In the genomic region with DNA sequence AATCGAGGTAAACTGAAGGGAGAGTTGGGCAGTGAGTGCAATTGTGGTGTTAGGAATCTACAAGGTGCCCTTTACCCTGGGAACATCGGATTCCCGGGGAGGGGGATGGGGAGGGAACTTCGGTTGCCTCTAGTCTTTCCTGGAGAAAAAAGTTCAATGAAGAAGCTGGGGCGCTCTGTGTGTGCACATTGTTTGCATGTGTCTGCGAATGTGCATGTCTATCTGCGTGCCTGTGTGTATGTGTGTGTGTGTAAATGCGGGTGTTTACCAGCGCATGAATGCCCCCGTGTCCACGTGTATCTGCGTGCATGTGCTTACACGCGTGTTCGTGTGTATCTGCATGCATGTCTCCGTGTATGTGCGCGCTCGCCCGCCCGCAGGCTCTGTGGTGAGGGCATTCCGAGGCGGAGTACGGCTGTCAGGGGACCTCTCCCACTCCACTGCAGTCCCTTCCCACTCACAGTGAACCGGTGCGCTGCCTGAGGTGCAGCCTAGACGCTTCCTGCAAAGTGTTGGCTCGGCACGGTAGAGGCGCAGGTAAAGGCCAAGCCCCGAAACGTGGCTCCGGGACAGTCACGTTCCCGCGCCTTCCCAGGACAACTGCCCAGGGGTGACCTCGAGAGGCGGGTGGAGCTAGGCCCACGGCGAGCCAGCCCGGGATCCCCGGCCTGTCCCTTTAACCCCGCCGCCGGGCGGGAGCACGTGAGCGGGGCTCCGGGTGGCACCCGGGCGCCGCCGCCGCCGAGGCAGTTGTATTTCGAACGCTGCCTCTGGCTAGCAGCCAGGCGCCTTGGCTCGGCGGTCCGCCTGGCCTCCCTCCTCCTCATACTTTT, we compare ENCODE assay signal across 1 cellular context.
TF ChIP-seq lines count a peak whose summit lies in the region.

No MANE protein-coding gene starts in this region.

TF ChIP-seq in HepG2, 621 proteins besides CTCF, POLR2A, EP300 and RAD21 (continued from another document and continues in another):
- TF ChIP-seq, protein P1, sequence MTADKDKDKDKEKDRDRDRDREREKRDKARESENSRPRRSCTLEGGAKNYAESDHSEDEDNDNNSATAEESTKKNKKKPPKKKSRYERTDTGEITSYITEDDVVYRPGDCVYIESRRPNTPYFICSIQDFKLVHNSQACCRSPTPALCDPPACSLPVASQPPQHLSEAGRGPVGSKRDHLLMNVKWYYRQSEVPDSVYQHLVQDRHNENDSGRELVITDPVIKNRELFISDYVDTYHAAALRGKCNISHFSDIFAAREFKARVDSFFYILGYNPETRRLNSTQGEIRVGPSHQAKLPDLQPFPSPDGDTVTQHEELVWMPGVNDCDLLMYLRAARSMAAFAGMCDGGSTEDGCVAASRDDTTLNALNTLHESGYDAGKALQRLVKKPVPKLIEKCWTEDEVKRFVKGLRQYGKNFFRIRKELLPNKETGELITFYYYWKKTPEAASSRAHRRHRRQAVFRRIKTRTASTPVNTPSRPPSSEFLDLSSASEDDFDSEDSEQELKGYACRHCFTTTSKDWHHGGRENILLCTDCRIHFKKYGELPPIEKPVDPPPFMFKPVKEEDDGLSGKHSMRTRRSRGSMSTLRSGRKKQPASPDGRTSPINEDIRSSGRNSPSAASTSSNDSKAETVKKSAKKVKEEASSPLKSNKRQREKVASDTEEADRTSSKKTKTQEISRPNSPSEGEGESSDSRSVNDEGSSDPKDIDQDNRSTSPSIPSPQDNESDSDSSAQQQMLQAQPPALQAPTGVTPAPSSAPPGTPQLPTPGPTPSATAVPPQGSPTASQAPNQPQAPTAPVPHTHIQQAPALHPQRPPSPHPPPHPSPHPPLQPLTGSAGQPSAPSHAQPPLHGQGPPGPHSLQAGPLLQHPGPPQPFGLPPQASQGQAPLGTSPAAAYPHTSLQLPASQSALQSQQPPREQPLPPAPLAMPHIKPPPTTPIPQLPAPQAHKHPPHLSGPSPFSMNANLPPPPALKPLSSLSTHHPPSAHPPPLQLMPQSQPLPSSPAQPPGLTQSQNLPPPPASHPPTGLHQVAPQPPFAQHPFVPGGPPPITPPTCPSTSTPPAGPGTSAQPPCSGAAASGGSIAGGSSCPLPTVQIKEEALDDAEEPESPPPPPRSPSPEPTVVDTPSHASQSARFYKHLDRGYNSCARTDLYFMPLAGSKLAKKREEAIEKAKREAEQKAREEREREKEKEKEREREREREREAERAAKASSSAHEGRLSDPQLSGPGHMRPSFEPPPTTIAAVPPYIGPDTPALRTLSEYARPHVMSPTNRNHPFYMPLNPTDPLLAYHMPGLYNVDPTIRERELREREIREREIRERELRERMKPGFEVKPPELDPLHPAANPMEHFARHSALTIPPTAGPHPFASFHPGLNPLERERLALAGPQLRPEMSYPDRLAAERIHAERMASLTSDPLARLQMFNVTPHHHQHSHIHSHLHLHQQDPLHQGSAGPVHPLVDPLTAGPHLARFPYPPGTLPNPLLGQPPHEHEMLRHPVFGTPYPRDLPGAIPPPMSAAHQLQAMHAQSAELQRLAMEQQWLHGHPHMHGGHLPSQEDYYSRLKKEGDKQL (CRISPR knock-in tag; IDR thresholded peaks at IDR 0.05; ENCODE audit: low read depth): 0 out of 2 replicates have a peak, but pooled peaks have one; percentile 13
- TF ChIP-seq ZNF256 (CRISPR knock-in tag; conservative IDR thresholded peaks at IDR 0.05) (no peak; the same call in 1 of the 2 replicates), GPN1 (CRISPR knock-in tag; IDR thresholded peaks at IDR 0.05; ENCODE audit: borderline replicate concordance) (no peak), REXO4 (CRISPR knock-in tag; IDR thresholded peaks at IDR 0.05; ENCODE audit: borderline replicate concordance) (peak; percentile 31; the same call in 1 of the 2 replicates), ZSCAN29 (CRISPR knock-in tag; conservative IDR thresholded peaks at IDR 0.05) (no peak), TFDP2 (CRISPR knock-in tag; IDR thresholded peaks at IDR 0.05) (peak; percentile 74), ERF (CRISPR knock-in tag; IDR thresholded peaks at IDR 0.05) (no peak), ELK4 (CRISPR knock-in tag; IDR thresholded peaks at IDR 0.05; ENCODE audit: borderline replicate concordance) (no peak), THYN1 (CRISPR knock-in tag; IDR thresholded peaks at IDR 0.05; ENCODE audit: borderline replicate concordance, low read depth) (no peak), ZNF136 (CRISPR knock-in tag; IDR thresholded peaks at IDR 0.05; ENCODE audit: low read depth) (no peak), IKZF4 (CRISPR knock-in tag; IDR thresholded peaks at IDR 0.05; ENCODE audit: borderline replicate concordance, low read depth, not compliant biosample characterization) (no peak), ZNF615 (CRISPR knock-in tag; IDR thresholded peaks at IDR 0.05; ENCODE audit: borderline replicate concordance) (0 out of 2 replicates have a peak, but pooled peaks have one; percentile 49), ZNF569 (CRISPR knock-in tag; IDR thresholded peaks at IDR 0.05; ENCODE audit: borderline replicate concordance) (no peak), MATR3 (CRISPR knock-in tag; IDR thresholded peaks at IDR 0.05) (no peak), FIP1L1 (IDR thresholded peaks at IDR 0.05; ENCODE audit: borderline replicate concordance, insufficient read depth, low read depth, low read length) (no peak), XRCC5 (optimal IDR thresholded peaks at IDR 0.05; ENCODE audit: low read length) (no peak), EED (CRISPR knock-in tag; IDR thresholded peaks at IDR 0.05) (peak; percentile 67; the same call in 1 of the 2 replicates), CERS6 (CRISPR knock-in tag; IDR thresholded peaks at IDR 0.05) (no peak), PHF21A (CRISPR knock-in tag; IDR thresholded peaks at IDR 0.05) (peak; percentile 46; the same call in 1 of the 2 replicates), FLYWCH1 (CRISPR knock-in tag; IDR thresholded peaks at IDR 0.05) (no peak), SALL1 (CRISPR knock-in tag; IDR thresholded peaks at IDR 0.05) (peak; percentile 84), MEF2D (CRISPR knock-in tag; IDR thresholded peaks at IDR 0.05) (no peak; the same call in 1 of the 2 replicates), ZNF670 (CRISPR knock-in tag; IDR thresholded peaks at IDR 0.05; ENCODE audit: borderline replicate concordance) (peak; percentile 60; the same call in 1 of the 2 replicates), ZNF33B (CRISPR knock-in tag; IDR thresholded peaks at IDR 0.05) (no peak), EZH2 (conservative IDR thresholded peaks at IDR 0.05; ENCODE audit: low read depth, low read length) (no peak), ZFP36L1 (CRISPR knock-in tag; IDR thresholded peaks at IDR 0.05) (no peak), ZBTB8A (CRISPR knock-in tag; IDR thresholded peaks at IDR 0.05; ENCODE audit: borderline replicate concordance, low read depth) (no peak), RFXAP (CRISPR knock-in tag; IDR thresholded peaks at IDR 0.05; ENCODE audit: borderline replicate concordance) (0 out of 2 replicates have a peak, but pooled peaks have one; percentile 63), ZFP36L2 (CRISPR knock-in tag; IDR thresholded peaks at IDR 0.05) (no peak), ZNF557 (CRISPR knock-in tag; IDR thresholded peaks at IDR 0.05) (no peak), CC2D1A (CRISPR knock-in tag; IDR thresholded peaks at IDR 0.05) (no peak), TEF (CRISPR knock-in tag; IDR thresholded peaks at IDR 0.05) (peak; percentile 80; the same call in 1 of the 2 replicates), AGO2 (optimal IDR thresholded peaks at IDR 0.05; ENCODE audit: low read depth, low read length) (peak; percentile 98), ZNF749 (CRISPR knock-in tag; IDR thresholded peaks at IDR 0.05; ENCODE audit: borderline replicate concordance) (no peak; the same call in 1 of the 2 replicates), NFKBIZ (CRISPR knock-in tag; IDR thresholded peaks at IDR 0.05) (0 out of 2 replicates have a peak, but pooled peaks have one; percentile 27), ZNF230 (CRISPR knock-in tag; IDR thresholded peaks at IDR 0.05) (peak; percentile 68; the same call in 1 of the 2 replicates)
- TF ChIP-seq, protein P2, sequence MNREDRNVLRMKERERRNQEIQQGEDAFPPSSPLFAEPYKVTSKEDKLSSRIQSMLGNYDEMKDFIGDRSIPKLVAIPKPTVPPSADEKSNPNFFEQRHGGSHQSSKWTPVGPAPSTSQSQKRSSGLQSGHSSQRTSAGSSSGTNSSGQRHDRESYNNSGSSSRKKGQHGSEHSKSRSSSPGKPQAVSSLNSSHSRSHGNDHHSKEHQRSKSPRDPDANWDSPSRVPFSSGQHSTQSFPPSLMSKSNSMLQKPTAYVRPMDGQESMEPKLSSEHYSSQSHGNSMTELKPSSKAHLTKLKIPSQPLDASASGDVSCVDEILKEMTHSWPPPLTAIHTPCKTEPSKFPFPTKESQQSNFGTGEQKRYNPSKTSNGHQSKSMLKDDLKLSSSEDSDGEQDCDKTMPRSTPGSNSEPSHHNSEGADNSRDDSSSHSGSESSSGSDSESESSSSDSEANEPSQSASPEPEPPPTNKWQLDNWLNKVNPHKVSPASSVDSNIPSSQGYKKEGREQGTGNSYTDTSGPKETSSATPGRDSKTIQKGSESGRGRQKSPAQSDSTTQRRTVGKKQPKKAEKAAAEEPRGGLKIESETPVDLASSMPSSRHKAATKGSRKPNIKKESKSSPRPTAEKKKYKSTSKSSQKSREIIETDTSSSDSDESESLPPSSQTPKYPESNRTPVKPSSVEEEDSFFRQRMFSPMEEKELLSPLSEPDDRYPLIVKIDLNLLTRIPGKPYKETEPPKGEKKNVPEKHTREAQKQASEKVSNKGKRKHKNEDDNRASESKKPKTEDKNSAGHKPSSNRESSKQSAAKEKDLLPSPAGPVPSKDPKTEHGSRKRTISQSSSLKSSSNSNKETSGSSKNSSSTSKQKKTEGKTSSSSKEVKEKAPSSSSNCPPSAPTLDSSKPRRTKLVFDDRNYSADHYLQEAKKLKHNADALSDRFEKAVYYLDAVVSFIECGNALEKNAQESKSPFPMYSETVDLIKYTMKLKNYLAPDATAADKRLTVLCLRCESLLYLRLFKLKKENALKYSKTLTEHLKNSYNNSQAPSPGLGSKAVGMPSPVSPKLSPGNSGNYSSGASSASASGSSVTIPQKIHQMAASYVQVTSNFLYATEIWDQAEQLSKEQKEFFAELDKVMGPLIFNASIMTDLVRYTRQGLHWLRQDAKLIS (CRISPR knock-in tag; IDR thresholded peaks at IDR 0.05): peak; percentile 97; the same call in 1 of the 2 replicates
- TF ChIP-seq, protein P3, sequence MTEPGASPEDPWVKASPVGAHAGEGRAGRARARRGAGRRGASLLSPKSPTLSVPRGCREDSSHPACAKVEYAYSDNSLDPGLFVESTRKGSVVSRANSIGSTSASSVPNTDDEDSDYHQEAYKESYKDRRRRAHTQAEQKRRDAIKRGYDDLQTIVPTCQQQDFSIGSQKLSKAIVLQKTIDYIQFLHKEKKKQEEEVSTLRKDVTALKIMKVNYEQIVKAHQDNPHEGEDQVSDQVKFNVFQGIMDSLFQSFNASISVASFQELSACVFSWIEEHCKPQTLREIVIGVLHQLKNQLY (CRISPR knock-in tag; IDR thresholded peaks at IDR 0.05): no peak
- TF ChIP-seq, protein P4, sequence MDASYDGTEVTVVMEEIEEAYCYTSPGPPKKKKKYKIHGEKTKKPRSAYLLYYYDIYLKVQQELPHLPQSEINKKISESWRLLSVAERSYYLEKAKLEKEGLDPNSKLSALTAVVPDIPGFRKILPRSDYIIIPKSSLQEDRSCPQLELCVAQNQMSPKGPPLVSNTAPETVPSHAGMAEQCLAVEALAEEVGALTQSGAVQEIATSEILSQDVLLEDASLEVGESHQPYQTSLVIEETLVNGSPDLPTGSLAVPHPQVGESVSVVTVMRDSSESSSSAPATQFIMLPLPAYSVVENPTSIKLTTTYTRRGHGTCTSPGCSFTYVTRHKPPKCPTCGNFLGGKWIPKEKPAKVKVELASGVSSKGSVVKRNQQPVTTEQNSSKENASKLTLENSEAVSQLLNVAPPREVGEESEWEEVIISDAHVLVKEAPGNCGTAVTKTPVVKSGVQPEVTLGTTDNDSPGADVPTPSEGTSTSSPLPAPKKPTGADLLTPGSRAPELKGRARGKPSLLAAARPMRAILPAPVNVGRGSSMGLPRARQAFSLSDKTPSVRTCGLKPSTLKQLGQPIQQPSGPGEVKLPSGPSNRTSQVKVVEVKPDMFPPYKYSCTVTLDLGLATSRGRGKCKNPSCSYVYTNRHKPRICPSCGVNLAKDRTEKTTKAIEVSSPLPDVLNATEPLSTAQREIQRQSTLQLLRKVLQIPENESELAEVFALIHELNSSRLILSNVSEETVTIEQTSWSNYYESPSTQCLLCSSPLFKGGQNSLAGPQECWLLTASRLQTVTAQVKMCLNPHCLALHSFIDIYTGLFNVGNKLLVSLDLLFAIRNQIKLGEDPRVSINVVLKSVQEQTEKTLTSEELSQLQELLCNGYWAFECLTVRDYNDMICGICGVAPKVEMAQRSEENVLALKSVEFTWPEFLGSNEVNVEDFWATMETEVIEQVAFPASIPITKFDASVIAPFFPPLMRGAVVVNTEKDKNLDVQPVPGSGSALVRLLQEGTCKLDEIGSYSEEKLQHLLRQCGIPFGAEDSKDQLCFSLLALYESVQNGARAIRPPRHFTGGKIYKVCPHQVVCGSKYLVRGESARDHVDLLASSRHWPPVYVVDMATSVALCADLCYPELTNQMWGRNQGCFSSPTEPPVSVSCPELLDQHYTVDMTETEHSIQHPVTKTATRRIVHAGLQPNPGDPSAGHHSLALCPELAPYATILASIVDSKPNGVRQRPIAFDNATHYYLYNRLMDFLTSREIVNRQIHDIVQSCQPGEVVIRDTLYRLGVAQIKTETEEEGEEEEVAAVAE (CRISPR knock-in tag; IDR thresholded peaks at IDR 0.05; ENCODE audit: borderline replicate concordance): no peak
